ENCODE assay signal across 21 cellular contexts in genomic region chr13:33798023-33798422, GRCh38. TPM values are rescaled to one million over a fixed set of nuclear protein-coding genes. Genes with fewer than 3 reads are reported as not detected.
A peak's percentile ranks its signal among the peaks of the same experiment; 100 is the strongest.
DNase-seq lines count a peak whose midpoint lies in the region; ATAC-seq and TF ChIP-seq lines count a peak whose summit lies in the region.
"Had no signal": no experiment of that assay in that cellular context is flagged by ENCODE, and none has a peak within 500 bp of the region (broad histone marks: within the 10 kb centered on the region; RNA-seq: fewer than 3 reads in every experiment).

No MANE protein-coding gene starts in this region.

- H3K4me2 ChIP-seq in KMS-11, result 0 out of 2 replicates have a peak overlapping the region, but pooled peaks have one; percentile 39

- H3K9ac ChIP-seq in KMS-11 (no peak overlapping the region), subcutaneous abdominal adipose tissue (ENCODE audit: low read length in 5 of 5) (peak overlapping the region in 1 of 5 donors; percentile 68)

- H3K9me3 ChIP-seq in adrenal gland (replicated peaks in 1 of 3) (no peaks in the 10 kb centered on the region), subcutaneous abdominal adipose tissue (ENCODE audit: control insufficient read depth in 5 of 5, low read length in 5 of 5) (no peaks in the 10 kb centered on the region)

- TF ChIP-seq POLR2A in adrenal gland (IDR thresholded peaks at IDR 0.05), result no peak

- no peaks in the 10 kb centered on the region for H3K36me3 ChIP-seq in KMS-11 (ENCODE audit: insufficient read depth)
- no peaks in the 10 kb centered on the region for H3K36me3 ChIP-seq in adrenal gland (replicated peaks in 1 of 2)
- H3K36me3 ChIP-seq in subcutaneous abdominal adipose tissue (ENCODE audit: control insufficient read depth in 5 of 5, insufficient read depth in 5 of 5, low read length in 5 of 5), result no peaks in the 10 kb centered on the region
- H3K36me3 ChIP-seq: BLaER1 treated with 17β-estradiol and CSF1 and Interleukin-3, amounts not matched to agents 10 nM and 100 nM had no signal

- DNase-seq in adrenal gland, result no peak
- no peak for DNase-seq in left ventricle myocardium superior
- DNase-seq in middle frontal gyrus (ENCODE audit: extremely low spot score, low spot score), result no peak
- DNase-seq: activated CD4-positive, alpha-beta T cell treated with anti-CD3 and anti-CD28 coated beads for 36 hours; activated naive CD4-positive, alpha-beta T cell treated with Interleukin-2 at 50 U/mL for 16 hours; DMS53; dorsolateral prefrontal cortex; islet precursor cell; midbrain; NCI-H345; nucleus accumbens; small intestine; T1000; trophoblast cell had no signal

- TF ChIP-seq CTCF in KMS-11 (conservative IDR thresholded peaks at IDR 0.05; ENCODE audit: low read depth, low read length) (no peak), adrenal gland (IDR thresholded peaks at IDR 0.05) (no peak)

- H3K27ac ChIP-seq in KMS-11 (no peak overlapping the region), adrenal gland (peak overlapping the region; percentile 64 to 84 (median 80)), subcutaneous abdominal adipose tissue (ENCODE audit: low read depth, low read length) (no peak overlapping the region)

- no peaks in the 10 kb centered on the region for H3K79me2 ChIP-seq in KMS-11 (ENCODE audit: insufficient read depth, low read depth)

- H3K27me3 ChIP-seq in KMS-11 (ENCODE audit: insufficient read depth, low read depth) (peaks cover 18% of the 10 kb centered on the region), adrenal gland (no peaks in the 10 kb centered on the region), subcutaneous abdominal adipose tissue (ENCODE audit: control insufficient read depth in 5 of 5, insufficient read depth in 4 of 5, low read length in 5 of 5) (no peaks in the 10 kb centered on the region)
- H3K27me3 ChIP-seq: BLaER1 treated with 17β-estradiol and CSF1 and Interleukin-3, amounts not matched to agents 10 nM and 100 nM; dorsolateral prefrontal cortex had no signal

- H3K4me1 ChIP-seq in KMS-11 (ENCODE audit: low read depth, poor library complexity, severe bottlenecking) (peaks cover 9% of the 10 kb centered on the region), adrenal gland (replicated peaks in 1 of 2) (peaks cover 0 to 16% of the 10 kb centered on the region in 2 donors), subcutaneous abdominal adipose tissue (ENCODE audit: control insufficient read depth in 5 of 5, insufficient read depth in 5 of 5, low read length in 5 of 5) (peaks cover 0 to 23% (median 10%) of the 10 kb centered on the region in 5 donors)

- H3K4me3 ChIP-seq in KMS-11 (IDR thresholded peaks at IDR 0.05; ENCODE audit: insufficient read depth, low read depth, low read length) (no peak overlapping the region), adrenal gland (peak overlapping the region in 1 of 4 donors; percentile 5), subcutaneous abdominal adipose tissue (ENCODE audit: low read depth in 1 of 5, low read length in 5 of 5) (peak overlapping the region in 4 of 5 donors; percentile 49 to 69 (median 60))
- H3K4me3 ChIP-seq: K562 had no signal

- 33 to 44% (median 37%) methylated on average over 3 of the region's 3 CpGs for WGBS in adrenal gland, 4 donors

- H4K20me1 ChIP-seq in KMS-11 (ENCODE audit: insufficient read depth), result no peaks in the 10 kb centered on the region
- H4K20me1 ChIP-seq: BLaER1 treated with 17β-estradiol and CSF1 and Interleukin-3, amounts not matched to agents 10 nM and 100 nM had no signal

- ATAC-seq in left ventricle myocardium superior (peak; percentile 67), HG02885 (IDR thresholded peaks at IDR 0.05; ENCODE audit: poor library complexity, unreplicated experiment) (no peak), GM18909 (IDR thresholded peaks at IDR 0.05; ENCODE audit: poor library complexity, unreplicated experiment) (no peak)
- ATAC-seq: activated CD4-positive, alpha-beta T cell treated with anti-CD3 and anti-CD28 coated beads for 36 hours; esophagus mucosa; K562 had no signal

- intact Hi-C loops in adrenal gland (cut with DNase I), result no loop called here
- intact Hi-C loops in left ventricle myocardium superior (cut with micrococcal nuclease), result loop anchor here (1.0 kb wide), 1 partner anchor 10 kb away; no protein-coding TSS in a partner anchor

- no peak overlapping the region for H2AFZ ChIP-seq in KMS-11 (ENCODE audit: low read depth)

RNA-seq across cellular contexts. Expression of gene RFC3, which starts 19.9 kb away (rescaled TPM):
- 10 to 100 TPM in 7 of 8 donors, 1 to 10 TPM in 1; 9.1 to 33.8 (median 20.0) TPM for total RNA-seq in adrenal gland
- polyA plus RNA-seq in adrenal gland, result 10 to 100 TPM in 2 of 3 donors, 1 to 10 TPM in 1; 4.4 to 16.1 (median 10.0) TPM
- total RNA-seq in left ventricle myocardium superior, result 5.5 TPM

Comparison
In these comparisons a context has a peak if more than half of its experiments do, and no peak if none do; other contexts are left out.
1. H3K27ac ChIP-seq: peak in adrenal gland (5 of 5); none in KMS-11 (single experiment) and subcutaneous abdominal adipose tissue (single experiment).